In genomic region chr1:78045850-78046778, GRCh38 we compare ENCODE assay signal across 9 cellular contexts. TPM values are rescaled to one million over a fixed set of nuclear protein-coding genes. Genes with fewer than 3 reads are reported as not detected.
DNase-seq lines count a peak whose midpoint lies in the region; ATAC-seq lines count a peak whose summit lies in the region.
"Had no signal": no experiment of that assay in that cellular context is flagged by ENCODE, and none has a peak within 500 bp of the region (broad histone marks: within the 10 kb centered on the region; RNA-seq: fewer than 3 reads in every experiment).

GIPC2 (plus strand) TSS chr1:78045966; CDS start chr1:78046095, 129 bp downstream.

- H3K14ac ChIP-seq in mesenchymal stem cell (ENCODE audit: low read length in 2 of 2) = no peak within 1 kb of the TSS

- H2BK12ac ChIP-seq in mesenchymal stem cell (ENCODE audit: low read length in 2 of 2) = no peak within 1 kb of the TSS

- H3K27ac Mint-ChIP-seq in T-helper 17 cell = no peak within 1 kb of the TSS

- H3K4ac ChIP-seq in mesenchymal stem cell (ENCODE audit: low read depth in 1 of 2, low read length in 2 of 2) = no peak within 1 kb of the TSS

- peaks cover 59% of the 10 kb centered on the region for H3K27me3 ChIP-seq in ectodermal cell (ENCODE audit: control insufficient read depth, insufficient read depth, low read length, poor library complexity, severe bottlenecking)
- peaks cover 0 to 31% of the 10 kb centered on the region in 2 experiments for H3K27me3 ChIP-seq in mesenchymal stem cell (ENCODE audit: control insufficient read depth in 1 of 2, insufficient read depth in 1 of 2, low read length in 2 of 2)

- peak within 1 kb of the TSS; percentile 76 for H3K9ac ChIP-seq in mesenchymal stem cell (ENCODE audit: low read length)

- no peak within 1 kb of the TSS for H2BK5ac ChIP-seq in mesenchymal stem cell (ENCODE audit: low read depth, low read length, poor library complexity, severe bottlenecking)

- H3K36me3 ChIP-seq in ectodermal cell (ENCODE audit: control insufficient read depth, insufficient read depth, low read length) = no peaks in the 10 kb centered on the region
- H3K36me3 ChIP-seq in mesenchymal stem cell (ENCODE audit: control insufficient read depth in 1 of 2, insufficient read depth in 2 of 2, low read depth in 1 of 2, low read length in 2 of 2) = no peaks in the 10 kb centered on the region

- no peaks in the 10 kb centered on the region for H3K4me1 ChIP-seq in ectodermal cell (ENCODE audit: control insufficient read depth, insufficient read depth, low read length)
- peaks cover 9% of the 10 kb centered on the region for H3K4me1 ChIP-seq in mesenchymal stem cell (ENCODE audit: control insufficient read depth, insufficient read depth, low read depth, low read length)

- H3K4me3 Mint-ChIP-seq in T-helper 17 cell = peak within 1 kb of the TSS; percentile 85

- peak within 1 kb of the TSS; percentile 66 for H4K8ac ChIP-seq in mesenchymal stem cell (ENCODE audit: low read length)

- H3K27me3 Mint-ChIP-seq in T-helper 17 cell = peaks cover 56% of the 10 kb centered on the region

- no peaks in the 10 kb centered on the region for H3K9me3 ChIP-seq in T-helper 17 cell (ENCODE audit: control insufficient read depth, low read length, poor library complexity, severe bottlenecking)
- H3K9me3 ChIP-seq in ectodermal cell (ENCODE audit: control insufficient read depth, low read length) = no peaks in the 10 kb centered on the region
- no peaks in the 10 kb centered on the region for H3K9me3 ChIP-seq in mesenchymal stem cell (ENCODE audit: control insufficient read depth, low read length)

- H3K4me3 ChIP-seq in ectodermal cell (ENCODE audit: insufficient read depth, low read depth, low read length) = peak within 1 kb of the TSS; percentile 40
- H3K4me3 ChIP-seq in mesenchymal stem cell (ENCODE audit: insufficient read depth in 1 of 2, low read depth in 1 of 2, low read length in 2 of 2) = peak within 1 kb of the TSS; percentile 59 to 86
- H3K4me3 ChIP-seq: SK-N-MC had no signal

- H3K18ac ChIP-seq in mesenchymal stem cell (ENCODE audit: low read depth in 1 of 2, low read length in 2 of 2) = no peak within 1 kb of the TSS

- H2AFZ ChIP-seq in mesenchymal stem cell (ENCODE audit: low read depth, low read length) = peak within 1 kb of the TSS; percentile 73

- no peaks in the 10 kb centered on the region for H3K36me3 Mint-ChIP-seq in T-helper 17 cell (ENCODE audit: low read depth)

- ATAC-seq in GM21390 (IDR thresholded peaks at IDR 0.05; ENCODE audit: unreplicated experiment) (peak; percentile 54), T-helper 17 cell (peak; percentile 68), GM21360 (IDR thresholded peaks at IDR 0.05; ENCODE audit: unreplicated experiment) (no peak)
- ATAC-seq in stimulated activated naive CD8-positive, alpha-beta T cell treated with anti-CD3 and anti-CD28 coated beads, Interleukin-15, Interleukin-2, amounts not matched to agents 100 U/mL and 50 U/mL, for 24 hours = peak; percentile 44

- H3K4me2 ChIP-seq in mesenchymal stem cell (ENCODE audit: low read length, poor library complexity, severe bottlenecking) = peak within 1 kb of the TSS; percentile 99

- H3K4me1 Mint-ChIP-seq in T-helper 17 cell = peaks cover 14% of the 10 kb centered on the region

- no peak for DNase-seq in T-helper 17 cell
- DNase-seq in mesenchymal stem cell = peak; percentile 37
- peak; percentile 58 for DNase-seq in stimulated activated naive CD8-positive, alpha-beta T cell treated with anti-CD3 and anti-CD28 coated beads, Interleukin-15, Interleukin-2, amounts not matched to agents 100 U/mL and 50 U/mL, for 24 hours
- no peak for DNase-seq in NCI-H1105 treated with DMSO at 0.1 percent for 48 hours (lab: John Stamatoyannopoulos, UW)
- no peak for DNase-seq in 8988T

- no peak within 1 kb of the TSS for H2BK120ac ChIP-seq in mesenchymal stem cell (ENCODE audit: low read depth, low read length)

- no peak within 1 kb of the TSS for H2AK5ac ChIP-seq in mesenchymal stem cell (ENCODE audit: low read length, severe bottlenecking)

- no peak within 1 kb of the TSS for H3K27ac ChIP-seq in ectodermal cell (ENCODE audit: insufficient read depth, low read depth, low read length, poor library complexity, severe bottlenecking)
- no peak within 1 kb of the TSS for H3K27ac ChIP-seq in mesenchymal stem cell (ENCODE audit: low read length, poor library complexity, severe bottlenecking)
- H3K27ac ChIP-seq: SK-N-MC had no signal

- 2 to 3% methylated on average over 91 of the region's 91 CpGs for WGBS in ectodermal cell, 2 experiments
- WGBS in mesenchymal stem cell = 4% methylated on average over 77 of the region's 91 CpGs

- H3K23ac ChIP-seq in mesenchymal stem cell (ENCODE audit: low read length in 2 of 2) = peak within 1 kb of the TSS in 1 of 2 experiments; percentile 98

- no peaks in the 10 kb centered on the region for H3K79me1 ChIP-seq in mesenchymal stem cell (replicated peaks; ENCODE audit: low read length, poor library complexity, severe bottlenecking)

- no peak within 1 kb of the TSS for H2BK15ac ChIP-seq in mesenchymal stem cell (ENCODE audit: low read depth, poor library complexity, severe bottlenecking)

- no peak within 1 kb of the TSS for H4K91ac ChIP-seq in mesenchymal stem cell (ENCODE audit: low read length)

RNA-seq across cellular contexts. Expression of gene GIPC2, which starts in this region (rescaled TPM):
- total RNA-seq in T-helper 17 cell = under 1 TPM in 1 of 2 donors, not detected in 1; 0.17 TPM
- not detected for polyA plus RNA-seq in ectodermal cell (2013, experiment 1 of 4)
- not detected for polyA plus RNA-seq in ectodermal cell (2013, experiment 2 of 4)
- polyA plus RNA-seq in ectodermal cell (2013, experiment 3 of 4) = not detected
- not detected for polyA plus RNA-seq in ectodermal cell (2013, experiment 4 of 4)
- polyA plus RNA-seq in mesenchymal stem cell (2013, experiment 1 of 2) = 0.01 TPM
- polyA plus RNA-seq in mesenchymal stem cell (2013, experiment 2 of 2) = not detected

Comparison
In these comparisons a context has a peak if more than half of its experiments do, and no peak if none do; other contexts are left out.
1. Peak in ATAC-seq in T-helper 17 cell; RNA of the gene not detected or under 1 TPM.
2. DNase-seq: peak in mesenchymal stem cell (single experiment) and stimulated activated naive CD8-positive, alpha-beta T cell treated with anti-CD3 and anti-CD28 coated beads, Interleukin-15, Interleukin-2, amounts not matched to agents 100 U/mL and 50 U/mL, for 24 hours (single experiment); none in T-helper 17 cell (0 of 3), NCI-H1105 treated with DMSO at 0.1 percent for 48 hours (single experiment) and 8988T (single experiment).